1 cellular context compared by ENCODE assay signal in genomic region chr5:73438048-73438896, GRCh38.
TF ChIP-seq lines count a peak whose summit lies in the region.

No MANE protein-coding gene starts in this region.

TF ChIP-seq in WTC11, 78 proteins besides CTCF, POLR2A, EP300 and RAD21 (continued from another document):
- no peak for TF ChIP-seq ZNF532 (CRISPR knock-in tag; IDR thresholded peaks at IDR 0.05; ENCODE audit: borderline replicate concordance)
- no peak for TF ChIP-seq NFYB (CRISPR knock-in tag; conservative IDR thresholded peaks at IDR 0.05; ENCODE audit: low read depth)
- no peak for TF ChIP-seq TEAD1 (CRISPR knock-in tag; IDR thresholded peaks at IDR 0.05)
- TF ChIP-seq ZNF263 (CRISPR knock-in tag; IDR thresholded peaks at IDR 0.05; ENCODE audit: low read depth): no peak
- TF ChIP-seq FOXP1 (CRISPR knock-in tag; IDR thresholded peaks at IDR 0.05; ENCODE audit: borderline replicate concordance): no peak
- no peak for TF ChIP-seq RELA (CRISPR knock-in tag; IDR thresholded peaks at IDR 0.05; ENCODE audit: borderline replicate concordance)
- TF ChIP-seq STAT6 (CRISPR knock-in tag; conservative IDR thresholded peaks at IDR 0.05; ENCODE audit: low read depth): no peak
- TF ChIP-seq IRF2 (CRISPR knock-in tag; IDR thresholded peaks at IDR 0.05; ENCODE audit: borderline replicate concordance, low read depth): no peak
- no peak for TF ChIP-seq ESRRA (CRISPR knock-in tag; IDR thresholded peaks at IDR 0.05; ENCODE audit: borderline replicate concordance)
- no peak for TF ChIP-seq AFF4 (CRISPR knock-in tag; IDR thresholded peaks at IDR 0.05; ENCODE audit: borderline replicate concordance)
TF ChIP-seq in WTC11: peak in this region for 0.
